ENCODE assay signal across 16 cellular contexts in the genomic region with DNA sequence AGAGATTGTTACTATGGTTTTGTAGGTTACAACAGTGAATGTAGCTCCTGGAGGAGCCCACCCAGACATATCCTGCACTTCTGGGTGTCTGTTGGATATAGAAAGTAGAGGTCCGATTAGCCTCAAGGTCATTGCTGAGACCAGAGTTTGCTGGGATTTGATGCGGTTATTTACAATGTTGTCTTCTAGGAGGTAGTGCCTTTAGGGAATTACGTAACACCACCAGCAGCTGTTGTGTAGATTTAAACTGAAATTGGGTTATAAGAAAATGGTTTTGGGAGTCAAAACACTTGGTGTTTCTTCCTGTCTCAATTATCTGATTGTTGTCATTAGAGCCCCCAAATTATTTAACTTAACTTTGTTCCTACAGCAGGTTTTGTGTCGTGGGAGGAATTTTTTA.
DNase-seq lines count a peak whose midpoint lies in the region; ATAC-seq, FAIRE-seq and TF ChIP-seq lines count a peak whose summit lies in the region.
"Had no signal": no experiment of that assay in that cellular context is flagged by ENCODE, and none has a peak within 500 bp of the region (broad histone marks: within the 10 kb centered on the region; RNA-seq: fewer than 3 reads in every experiment).

No MANE protein-coding gene starts in this region.

- H2AFZ ChIP-seq in IMR-90 (replicated peaks; ENCODE audit: low read length, poor library complexity), result no peak overlapping the region
- H2AFZ ChIP-seq: GM23338 had no signal

- no peaks in the 10 kb centered on the region for H3K4me1 ChIP-seq in IMR-90 (ENCODE audit: control insufficient read depth, insufficient read depth, low read length)

- no peaks in the 10 kb centered on the region for H3K36me3 ChIP-seq in IMR-90 (ENCODE audit: control insufficient read depth, insufficient read depth, low read length)

- no peaks in the 10 kb centered on the region for H3K9me3 ChIP-seq in IMR-90 (ENCODE audit: control insufficient read depth, insufficient read depth, low read length)

- H2AK9ac ChIP-seq in IMR-90 (replicated peaks; ENCODE audit: low read depth, low read length, poor library complexity), result no peak overlapping the region

- peak; percentile 16 for DNase-seq in NCI-H82 (lab: John Stamatoyannopoulos, UW)
- no peak for DNase-seq in NCI-H82 treated with DMSO at 0.1 percent for 48 hours (lab: John Stamatoyannopoulos, UW; ENCODE audit: unreplicated experiment)
- no peak for DNase-seq in IMR-90
- DNase-seq in NCI-H2171 (lab: John Stamatoyannopoulos, UW), result peak; percentile 35
- DNase-seq in urothelium cell line (ENCODE audit: low spot score), result no peak
- no peak for DNase-seq in ureter (ENCODE audit: low spot score)
- DNase-seq: Calu3; CD4-positive, alpha-beta T cell; DMS153; DMS79 treated with DMSO at 0.1 percent for 48 hours; EL; H7 had no signal

- H3K4me2 ChIP-seq in IMR-90 (ENCODE audit: low read depth, low read length), result no peak overlapping the region
- H3K4me2 ChIP-seq: GM23338 had no signal

- dilution Hi-C loops in IMR-90 (cut with HindIII; ENCODE audit: low sequenced_read_pairs, unreplicated experiment), result no loop called here

- H3K18ac ChIP-seq in IMR-90 (ENCODE audit: low read depth, low read length), result no peak overlapping the region

- no peak overlapping the region for H3K9ac ChIP-seq in IMR-90 (ENCODE audit: low read depth, low read length)

- no peak overlapping the region for H2BK5ac ChIP-seq in IMR-90 (ENCODE audit: low read depth, low read length, poor library complexity, severe bottlenecking)

- H2BK15ac ChIP-seq in IMR-90 (ENCODE audit: low read depth, low read length), result no peak overlapping the region

- H3K14ac ChIP-seq in IMR-90 (replicated peaks; ENCODE audit: low read depth, low read length), result no peak overlapping the region

- H4K91ac ChIP-seq in IMR-90 (ENCODE audit: insufficient read depth, low read depth, low read length), result no peak overlapping the region

- H3K23ac ChIP-seq in IMR-90 (ENCODE audit: low read depth, low read length), result no peak overlapping the region

- peak; percentile 13 for FAIRE-seq in urothelium cell line (lab: Jason Lieb, UNC)
- FAIRE-seq: G401.6, GM12891 had no signal

- intact Hi-C loops in IMR-90 (cut with micrococcal nuclease), result no loop called here

- H3K56ac ChIP-seq in IMR-90 (ENCODE audit: extremely low read depth, insufficient read depth, low read length), result no peak overlapping the region

- in situ Hi-C loops in IMR-90 (cut with MboI; ENCODE audit: low sequenced_read_pairs), result no loop called here

- no peak overlapping the region for H3K4me3 ChIP-seq in IMR-90 (ENCODE audit: insufficient read depth, low read depth, low read length)
- H3K4me3 ChIP-seq: GM23338 had no signal

- POLR2A ChIA-PET in IMR-90 (lab: Charles Lee; ENCODE audit: unreplicated experiment), result no interaction called here

- no peak overlapping the region for H3K27ac ChIP-seq in IMR-90 (ENCODE audit: insufficient read depth, low read length)

- no TSS peak for BruUV-seq in IMR-90 (replicated peaks; lab: Mats Ljungman, UMichigan)

- no peak overlapping the region for H4K5ac ChIP-seq in IMR-90 (ENCODE audit: low read depth, low read length)

- WGBS in IMR-90 (ENCODE audit: extremely low coverage in 2 of 2, insufficient read length in 1 of 2), 2 experiments, result no CpG with 5 or more reads among the region's 4 CpGs

- ATAC-seq in IMR-90 (ENCODE audit: low read depth) (no peak), HG03039 (IDR thresholded peaks at IDR 0.05; ENCODE audit: unreplicated experiment) (no peak)
- ATAC-seq: GM23338 had no signal

- H3K79me1 ChIP-seq in IMR-90 (ENCODE audit: low read depth in 1 of 2, low read length in 2 of 2), result no peaks in the 10 kb centered on the region

- no peaks in the 10 kb centered on the region for H3K9me1 ChIP-seq in IMR-90 (ENCODE audit: insufficient read depth, low read length)

- TF ChIP-seq RAD21 in IMR-90 (IDR thresholded peaks at IDR 0.05; ENCODE audit: low read length), result no peak

- no peak overlapping the region for H2AK5ac ChIP-seq in IMR-90 (ENCODE audit: low read depth, low read length)

- no peak overlapping the region for H2BK20ac ChIP-seq in IMR-90 (ENCODE audit: low read depth, low read length)

- no peak overlapping the region for H4K8ac ChIP-seq in IMR-90 (ENCODE audit: low read depth in 2 of 2, low read length in 2 of 2)

- no peaks in the 10 kb centered on the region for H4K20me1 ChIP-seq in IMR-90 (ENCODE audit: insufficient read depth, low read length)

- H2BK120ac ChIP-seq in IMR-90 (ENCODE audit: low read depth, low read length), result no peak overlapping the region

- TF ChIP-seq CTCF in IMR-90 (conservative IDR thresholded peaks at IDR 0.05; ENCODE audit: low read depth, low read length), result no peak

- H3K4ac ChIP-seq in IMR-90 (ENCODE audit: low read depth, low read length), result no peak overlapping the region

- H3K27me3 ChIP-seq in IMR-90 (ENCODE audit: control insufficient read depth, insufficient read depth, low read length), result peaks cover 24% of the 10 kb centered on the region

- TF ChIP-seq POLR2A in IMR-90 (IDR thresholded peaks at IDR 0.05; ENCODE audit: low read depth, low read length), result no peak

- CTCF ChIA-PET in IMR-90 (lab: Yijun Ruan, JAX), result interaction anchor here (0.8 kb wide), 1 partner anchor 598 kb away, joined by 3 read pairs; no protein-coding TSS in a partner anchor

TF ChIP-seq in IMR-90, 13 proteins besides CTCF, POLR2A, EP300 and RAD21:
- no peak for TF ChIP-seq RCOR1 (IDR thresholded peaks at IDR 0.05; ENCODE audit: insufficient replicate concordance, low read length)
- no peak for TF ChIP-seq CHD1 (IDR thresholded peaks at IDR 0.05; ENCODE audit: low read depth, low read length)
- TF ChIP-seq MXI1 (IDR thresholded peaks at IDR 0.05; ENCODE audit: borderline replicate concordance, low read depth, low read length), result no peak
- TF ChIP-seq MAZ (IDR thresholded peaks at IDR 0.05; ENCODE audit: borderline replicate concordance, low read depth, low read length), result no peak
- TF ChIP-seq, protein P1, sequence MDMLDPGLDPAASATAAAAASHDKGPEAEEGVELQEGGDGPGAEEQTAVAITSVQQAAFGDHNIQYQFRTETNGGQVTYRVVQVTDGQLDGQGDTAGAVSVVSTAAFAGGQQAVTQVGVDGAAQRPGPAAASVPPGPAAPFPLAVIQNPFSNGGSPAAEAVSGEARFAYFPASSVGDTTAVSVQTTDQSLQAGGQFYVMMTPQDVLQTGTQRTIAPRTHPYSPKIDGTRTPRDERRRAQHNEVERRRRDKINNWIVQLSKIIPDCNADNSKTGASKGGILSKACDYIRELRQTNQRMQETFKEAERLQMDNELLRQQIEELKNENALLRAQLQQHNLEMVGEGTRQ (IDR thresholded peaks at IDR 0.05; ENCODE audit: low read depth, low read length), result no peak
- no peak for TF ChIP-seq NFE2L2 (IDR thresholded peaks at IDR 0.05; ENCODE audit: low read depth, low read length)
- TF ChIP-seq CEBPB (IDR thresholded peaks at IDR 0.05; ENCODE audit: low read depth, low read length), result 0 out of 2 replicates have a peak, but pooled peaks have one; percentile 14

Comparison
In these comparisons a context has a peak if more than half of its experiments do, and no peak if none do; other contexts are left out.
1. DNase-seq: peak in NCI-H82 (single experiment) and NCI-H2171 (single experiment); none in NCI-H82 treated with DMSO at 0.1 percent for 48 hours (single experiment), IMR-90 (single experiment), urothelium cell line (single experiment) and ureter (single experiment).